Comparison of ENCODE assay signal across 20 cellular contexts in the genomic region with DNA sequence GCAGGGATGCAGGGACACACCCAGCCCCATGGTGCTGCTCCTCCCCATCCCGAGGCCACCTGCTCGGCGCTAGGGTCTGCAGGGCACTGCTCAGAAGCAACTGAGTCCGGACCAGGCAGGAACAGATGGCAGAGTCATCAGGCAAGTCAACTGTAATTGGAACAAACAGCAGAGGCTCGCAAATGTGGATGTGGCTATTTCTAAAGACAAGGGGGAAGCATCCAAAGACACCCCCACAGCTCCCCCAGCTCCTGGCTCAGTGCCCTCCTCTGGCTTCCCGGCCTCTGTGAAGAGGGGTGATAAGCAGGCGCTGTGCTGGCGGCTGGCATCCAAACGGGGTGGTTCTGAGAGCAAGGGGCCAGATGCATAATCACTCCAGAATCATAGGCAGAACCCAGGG.
A peak's percentile ranks its signal among the peaks of the same experiment; 100 is the strongest.
DNase-seq lines count a peak whose midpoint lies in the region; ATAC-seq lines count a peak whose summit lies in the region.
"Had no signal": no experiment of that assay in that cellular context is flagged by ENCODE, and none has a peak within 500 bp of the region (broad histone marks: within the 10 kb centered on the region; RNA-seq: fewer than 3 reads in every experiment).

No MANE protein-coding gene starts in this region.

- CTCF ChIA-PET in activated CD4-positive, alpha-beta memory T cell treated with anti-CD3 and anti-CD28 coated beads, Interleukin-2, amount 10 ng/mL, durations not matched to agents 7 days and 5 days (lab: Charles Lee): no interaction called here

- ATAC-seq in HG02798 (IDR thresholded peaks at IDR 0.05; ENCODE audit: poor library complexity, unreplicated experiment): no peak
- ATAC-seq: T-helper 17 cell had no signal

- H3K9me3 Mint-ChIP-seq in activated CD4-positive, alpha-beta memory T cell treated with anti-CD3 and anti-CD28 coated beads, Interleukin-2, amount 10 ng/mL, durations not matched to agents 7 days and 5 days: peaks cover 12% of the 10 kb centered on the region

- no peak overlapping the region for H3K4me3 Mint-ChIP-seq in activated CD4-positive, alpha-beta memory T cell treated with anti-CD3 and anti-CD28 coated beads, Interleukin-2, amount 10 ng/mL, durations not matched to agents 7 days and 5 days
- H3K4me3 Mint-ChIP-seq: T-helper 17 cell had no signal

- no peak overlapping the region for H3K27ac Mint-ChIP-seq in activated CD4-positive, alpha-beta memory T cell treated with anti-CD3 and anti-CD28 coated beads, Interleukin-2, amount 10 ng/mL, durations not matched to agents 7 days and 5 days
- H3K27ac Mint-ChIP-seq: T-helper 17 cell had no signal

- POLR2A ChIA-PET in activated CD4-positive, alpha-beta memory T cell treated with anti-CD3 and anti-CD28 coated beads, Interleukin-2, amount 10 ng/mL, durations not matched to agents 7 days and 5 days (lab: Charles Lee): no interaction called here

- H3K27me3 Mint-ChIP-seq in activated CD4-positive, alpha-beta memory T cell treated with anti-CD3 and anti-CD28 coated beads, Interleukin-2, amount 10 ng/mL, durations not matched to agents 7 days and 5 days: no peaks in the 10 kb centered on the region
- H3K27me3 Mint-ChIP-seq: T-helper 17 cell had no signal

- H3K36me3 Mint-ChIP-seq in activated CD4-positive, alpha-beta memory T cell treated with anti-CD3 and anti-CD28 coated beads, Interleukin-2, amount 10 ng/mL, durations not matched to agents 7 days and 5 days (ENCODE audit: low read depth): no peaks in the 10 kb centered on the region

- DNase-seq in NCI-H2107 treated with DMSO at 0.1 percent for 48 hours (lab: John Stamatoyannopoulos, UW; ENCODE audit: unreplicated experiment) (peak; percentile 20), NCI-H2107 (lab: John Stamatoyannopoulos, UW) (no peak), DMS 273 (lab: John Stamatoyannopoulos, UW; ENCODE audit: unreplicated experiment) (peak; percentile 73), NCI-H1694 treated with DMSO at 0.1 percent for 48 hours (lab: John Stamatoyannopoulos, UW) (peak; percentile 80), cerebellar cortex (ENCODE audit: low spot score) (peak; percentile 42), substantia nigra (lab: John Stamatoyannopoulos, UW) (no peak)
- DNase-seq in activated CD4-positive, alpha-beta memory T cell treated with anti-CD3 and anti-CD28 coated beads, Interleukin-2, amount 10 ng/mL, durations not matched to agents 7 days and 5 days: no peak
- DNase-seq: AML-193, IMR-90, NCI-H1105 treated with DMSO at 0.1 percent for 48 hours, NCI-H187, NCI-H2227 treated with DMSO at 0.1 percent for 48 hours, NCI-H510A, NCI-H774, Right ventricle myocardium superior, SW 1271, T-helper 17 cell had no signal

- no peak overlapping the region for H3K27ac ChIP-seq in substantia nigra (ENCODE audit: low read depth, low read length, poor library complexity, severe bottlenecking)
- H3K27ac ChIP-seq: C4-2B, KMS-11 had no signal

- no peaks in the 10 kb centered on the region for H3K4me1 Mint-ChIP-seq in activated CD4-positive, alpha-beta memory T cell treated with anti-CD3 and anti-CD28 coated beads, Interleukin-2, amount 10 ng/mL, durations not matched to agents 7 days and 5 days
- H3K4me1 Mint-ChIP-seq: T-helper 17 cell had no signal

Comparison
In these comparisons a context has a peak if more than half of its experiments do, and no peak if none do; other contexts are left out.
1. DNase-seq: peak in NCI-H2107 treated with DMSO at 0.1 percent for 48 hours (single experiment), DMS 273 (single experiment), NCI-H1694 treated with DMSO at 0.1 percent for 48 hours (single experiment) and cerebellar cortex (single experiment); none in NCI-H2107 (single experiment), activated CD4-positive, alpha-beta memory T cell treated with anti-CD3 and anti-CD28 coated beads, Interleukin-2, amount 10 ng/mL, durations not matched to agents 7 days and 5 days (single experiment) and substantia nigra (0 of 49).